25 cellular contexts compared by ENCODE assay signal in genomic region chr3:126617574-126617973, GRCh38. TPM values are rescaled to one million over a fixed set of nuclear protein-coding genes. Genes with fewer than 3 reads are reported as not detected.
"Had no signal": no experiment of that assay in that cellular context is flagged by ENCODE, and none has a peak within 500 bp of the region (broad histone marks: within the 10 kb centered on the region; RNA-seq: fewer than 3 reads in every experiment).

No MANE protein-coding gene starts in this region.

- H3K27ac ChIP-seq: brain microvascular endothelial cell, dorsolateral prefrontal cortex, esophagus squamous epithelium, gastrocnemius medialis, transverse colon had no signal

- H3K36me3 Mint-ChIP-seq: natural killer cell, WTC11 had no signal

- H3K9me3 Mint-ChIP-seq: activated naive CD4-positive, alpha-beta T cell treated with anti-CD3 and anti-CD28 coated beads, Interleukin-2, amount 50 U/mL, for 72 hours; effector memory CD8-positive, alpha-beta T cell; natural killer cell; stimulated activated naive B cell treated with anti-CD40 and anti-IgM and Interleukin-4, amounts not matched to agents 10 μg/mL and 1 μg/mL and 100 μg/mL, for 72 hours; WTC11 had no signal

- ATAC-seq: activated naive CD4-positive, alpha-beta T cell treated with anti-CD3 and anti-CD28 coated beads, Interleukin-2, amount 50 U/mL, for 72 hours; effector memory CD8-positive, alpha-beta T cell; gastrocnemius medialis; left ventricle myocardium superior; natural killer cell; sciatic nerve; stimulated activated naive B cell treated with anti-CD40 and anti-IgM and Interleukin-4, amounts not matched to agents 10 μg/mL and 1 μg/mL and 100 μg/mL, for 72 hours; WTC11 had no signal

- H3K4me3 Mint-ChIP-seq: effector memory CD8-positive, alpha-beta T cell; natural killer cell; stimulated activated naive B cell treated with anti-CD40 and anti-IgM and Interleukin-4, amounts not matched to agents 10 μg/mL and 1 μg/mL and 100 μg/mL, for 72 hours; WTC11 had no signal

- H3K27ac Mint-ChIP-seq: activated naive CD4-positive, alpha-beta T cell treated with anti-CD3 and anti-CD28 coated beads, Interleukin-2, amount 50 U/mL, for 72 hours; effector memory CD8-positive, alpha-beta T cell; natural killer cell; stimulated activated naive B cell treated with anti-CD40 and anti-IgM and Interleukin-4, amounts not matched to agents 10 μg/mL and 1 μg/mL and 100 μg/mL, for 72 hours; WTC11 had no signal

- H3K36me3 ChIP-seq: brain microvascular endothelial cell, gastrocnemius medialis, transverse colon had no signal

- H3K9me3 ChIP-seq: esophagus squamous epithelium, gastrocnemius medialis, transverse colon had no signal

- DNase-seq: activated T-cell treated with anti-CD3 and anti-CD28 coated beads, Interleukin-2, amount 50 U/mL, for 1 hour; aorta; brain microvascular endothelial cell; central memory CD4-positive, alpha-beta T cell; dorsolateral prefrontal cortex; effector memory CD8-positive, alpha-beta T cell; esophagus squamous epithelium; gastrocnemius medialis; hypothalamus; left ventricle myocardium superior; midbrain; natural killer cell; small intestine; stimulated activated CD4-positive, alpha-beta T cell treated with anti-CD3 and anti-CD28 coated beads, Interleukin-15, amount 100 ng/mL, for 24 hours; stimulated activated CD8-positive, alpha-beta memory T cell treated with anti-CD3 and anti-CD28 coated beads, Interleukin-4, amount 100 ng/mL, for 48 hours; stimulated activated naive B cell treated with anti-CD40 and anti-IgM and Interleukin-4, amounts not matched to agents 10 μg/mL and 1 μg/mL and 100 μg/mL, for 72 hours; transverse colon had no signal

- H3K27me3 ChIP-seq: brain microvascular endothelial cell, dorsolateral prefrontal cortex, esophagus squamous epithelium, gastrocnemius medialis, transverse colon had no signal

- H3K4me1 Mint-ChIP-seq: stimulated activated naive B cell treated with anti-CD40 and anti-IgM and Interleukin-4, amounts not matched to agents 10 μg/mL and 1 μg/mL and 100 μg/mL, for 72 hours; WTC11 had no signal

- H3K27me3 Mint-ChIP-seq: stimulated activated naive B cell treated with anti-CD40 and anti-IgM and Interleukin-4, amounts not matched to agents 10 μg/mL and 1 μg/mL and 100 μg/mL, for 72 hours had no signal

- H3K4me3 ChIP-seq: dorsolateral prefrontal cortex, esophagus squamous epithelium, gastrocnemius medialis, transverse colon had no signal

- H3K4me1 ChIP-seq: esophagus squamous epithelium, transverse colon had no signal

RNA-seq across cellular contexts. Expression of gene C3orf22, which starts 58.8 kb away (rescaled TPM):
- total RNA-seq: activated naive CD4-positive, alpha-beta T cell treated with anti-CD3 and anti-CD28 coated beads, Interleukin-2, amount 50 U/mL, for 72 hours; aorta; esophagus squamous epithelium; gastrocnemius medialis; left ventricle myocardium superior; natural killer cell; osteoblast; posterior vena cava; renal cortical epithelial cell; sciatic nerve; temporal lobe; transverse colon; WTC11 had no signal
- polyA plus RNA-seq: adipose tissue, aorta, small intestine had no signal
